In the genomic region with DNA sequence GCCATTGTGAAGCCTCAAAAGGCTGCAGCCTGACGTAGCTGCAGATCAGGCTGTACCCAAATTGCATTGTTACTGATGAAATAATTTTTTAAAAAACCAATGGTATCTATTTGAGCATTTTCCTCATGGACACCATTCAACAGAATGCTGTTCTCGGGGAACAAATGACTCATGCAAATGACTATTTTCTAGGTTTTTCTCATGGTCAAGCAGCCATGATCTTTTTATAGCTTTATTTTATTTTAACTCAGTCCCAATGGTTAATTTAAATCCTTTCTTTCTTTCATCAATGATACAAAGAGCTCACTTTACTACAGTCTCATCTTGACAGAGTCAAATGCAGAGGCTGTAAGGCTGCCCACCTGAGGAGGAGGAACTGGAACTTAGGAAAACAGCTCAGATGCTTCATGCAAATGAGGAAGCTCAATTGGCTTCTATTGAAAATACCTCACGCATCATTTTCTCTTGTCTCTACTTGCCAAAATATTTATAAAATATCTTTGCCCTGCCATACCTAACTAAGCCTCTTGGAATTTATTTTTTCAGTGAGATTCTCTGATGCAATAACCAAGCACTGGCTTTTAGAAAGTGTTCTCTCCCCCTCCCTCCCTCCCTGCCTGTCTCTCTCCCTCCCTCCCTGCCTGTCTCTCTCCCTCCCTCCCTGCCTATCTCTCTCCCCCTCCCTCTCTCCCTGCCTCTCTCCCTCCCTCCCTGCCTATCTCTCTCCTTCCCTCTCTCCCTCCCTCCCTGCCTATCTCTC, we compare ENCODE assay signal across 8 cellular contexts.
DNase-seq lines count a peak whose midpoint lies in the region; ATAC-seq lines count a peak whose summit lies in the region.

No MANE protein-coding gene starts in this region.

- no peaks in the 10 kb centered on the region for H3K9me3 Mint-ChIP-seq in memory B cell
- no peaks in the 10 kb centered on the region for H3K9me3 Mint-ChIP-seq in activated naive CD4-positive, alpha-beta T cell treated with anti-CD3 and anti-CD28 coated beads, Interleukin-2, amount 10 ng/mL, durations not matched to agents 7 days and 5 days
- H3K9me3 Mint-ChIP-seq in activated T-helper 2 cell treated with anti-CD3 and anti-CD28 coated beads, Interferon-gamma antibody, Interleukin-2, Interleukin-4, amounts not matched to agents 10 μg/mL and 5 μg/mL and 100 μg/mL, durations not matched to agents 14 hours and 24 hours and 36 hours = no peaks in the 10 kb centered on the region

- H3K36me3 Mint-ChIP-seq in memory B cell = peaks cover 2% of the 10 kb centered on the region
- H3K36me3 Mint-ChIP-seq in activated naive CD4-positive, alpha-beta T cell treated with anti-CD3 and anti-CD28 coated beads, Interleukin-2, amount 10 ng/mL, durations not matched to agents 7 days and 5 days = no peaks in the 10 kb centered on the region
- no peaks in the 10 kb centered on the region for H3K36me3 Mint-ChIP-seq in activated T-helper 2 cell treated with anti-CD3 and anti-CD28 coated beads, Interferon-gamma antibody, Interleukin-2, Interleukin-4, amounts not matched to agents 10 μg/mL and 5 μg/mL and 100 μg/mL, durations not matched to agents 14 hours and 24 hours and 36 hours (ENCODE audit: low read depth)

- no peak overlapping the region for H3K27ac Mint-ChIP-seq in memory B cell
- H3K27ac Mint-ChIP-seq in activated naive CD4-positive, alpha-beta T cell treated with anti-CD3 and anti-CD28 coated beads, Interleukin-2, amount 10 ng/mL, durations not matched to agents 7 days and 5 days = no peak overlapping the region
- no peak overlapping the region for H3K27ac Mint-ChIP-seq in activated T-helper 2 cell treated with anti-CD3 and anti-CD28 coated beads, Interferon-gamma antibody, Interleukin-2, Interleukin-4, amounts not matched to agents 10 μg/mL and 5 μg/mL and 100 μg/mL, durations not matched to agents 14 hours and 24 hours and 36 hours

- peaks cover 15% of the 10 kb centered on the region for H3K4me1 Mint-ChIP-seq in memory B cell
- H3K4me1 Mint-ChIP-seq in activated naive CD4-positive, alpha-beta T cell treated with anti-CD3 and anti-CD28 coated beads, Interleukin-2, amount 10 ng/mL, durations not matched to agents 7 days and 5 days = no peaks in the 10 kb centered on the region
- no peaks in the 10 kb centered on the region for H3K4me1 Mint-ChIP-seq in activated T-helper 2 cell treated with anti-CD3 and anti-CD28 coated beads, Interferon-gamma antibody, Interleukin-2, Interleukin-4, amounts not matched to agents 10 μg/mL and 5 μg/mL and 100 μg/mL, durations not matched to agents 14 hours and 24 hours and 36 hours (ENCODE audit: low read depth)

- CTCF ChIA-PET in activated naive CD4-positive, alpha-beta T cell treated with anti-CD3 and anti-CD28 coated beads, Interleukin-2, amount 10 ng/mL, durations not matched to agents 7 days and 5 days (lab: Charles Lee) = no interaction called here

- DNase-seq in amniotic epithelial cell (ENCODE audit: low read depth) = peak; percentile 85
- DNase-seq in memory B cell (ENCODE audit: low spot score in 2 of 2) = no peak
- no peak for DNase-seq in NCI-H128 (lab: John Stamatoyannopoulos, UW; ENCODE audit: unreplicated experiment)
- DNase-seq in activated naive CD4-positive, alpha-beta T cell treated with anti-CD3 and anti-CD28 coated beads, Interleukin-2, amount 10 ng/mL, durations not matched to agents 7 days and 5 days = no peak
- no peak for DNase-seq in GOT3 (lab: John Stamatoyannopoulos, UW)
- no peak for DNase-seq in activated T-helper 2 cell treated with anti-CD3 and anti-CD28 coated beads, Interferon-gamma antibody, Interleukin-2, Interleukin-4, amounts not matched to agents 10 μg/mL and 5 μg/mL and 100 μg/mL, durations not matched to agents 14 hours and 24 hours and 36 hours (ENCODE audit: low spot score)

- H3K4me3 Mint-ChIP-seq in memory B cell = no peak overlapping the region
- no peak overlapping the region for H3K4me3 Mint-ChIP-seq in activated naive CD4-positive, alpha-beta T cell treated with anti-CD3 and anti-CD28 coated beads, Interleukin-2, amount 10 ng/mL, durations not matched to agents 7 days and 5 days
- H3K4me3 Mint-ChIP-seq in activated T-helper 2 cell treated with anti-CD3 and anti-CD28 coated beads, Interferon-gamma antibody, Interleukin-2, Interleukin-4, amounts not matched to agents 10 μg/mL and 5 μg/mL and 100 μg/mL, durations not matched to agents 14 hours and 24 hours and 36 hours (ENCODE audit: low read depth) = no peak overlapping the region

- peaks cover 12% of the 10 kb centered on the region for H3K27me3 Mint-ChIP-seq in memory B cell
- H3K27me3 Mint-ChIP-seq in activated naive CD4-positive, alpha-beta T cell treated with anti-CD3 and anti-CD28 coated beads, Interleukin-2, amount 10 ng/mL, durations not matched to agents 7 days and 5 days = peaks cover 3% of the 10 kb centered on the region
- H3K27me3 Mint-ChIP-seq in activated T-helper 2 cell treated with anti-CD3 and anti-CD28 coated beads, Interferon-gamma antibody, Interleukin-2, Interleukin-4, amounts not matched to agents 10 μg/mL and 5 μg/mL and 100 μg/mL, durations not matched to agents 14 hours and 24 hours and 36 hours (ENCODE audit: low read depth) = peaks cover 6% of the 10 kb centered on the region

- intact Hi-C loops in activated T-helper 2 cell treated with anti-CD3 and anti-CD28 coated beads, Interferon-gamma antibody, Interleukin-2, Interleukin-4, amounts not matched to agents 10 μg/mL and 5 μg/mL and 100 μg/mL, durations not matched to agents 14 hours and 24 hours and 36 hours (cut with micrococcal nuclease) = no loop called here

- peak; percentile 38 for ATAC-seq in GM18520 (IDR thresholded peaks at IDR 0.05; ENCODE audit: unreplicated experiment)
- peak; percentile 63 for ATAC-seq in HG02763 (IDR thresholded peaks at IDR 0.05; ENCODE audit: unreplicated experiment)
- ATAC-seq in memory B cell (ENCODE audit: low read depth) = peak; percentile 67
